8 cellular contexts compared by ENCODE assay signal in the genomic region with DNA sequence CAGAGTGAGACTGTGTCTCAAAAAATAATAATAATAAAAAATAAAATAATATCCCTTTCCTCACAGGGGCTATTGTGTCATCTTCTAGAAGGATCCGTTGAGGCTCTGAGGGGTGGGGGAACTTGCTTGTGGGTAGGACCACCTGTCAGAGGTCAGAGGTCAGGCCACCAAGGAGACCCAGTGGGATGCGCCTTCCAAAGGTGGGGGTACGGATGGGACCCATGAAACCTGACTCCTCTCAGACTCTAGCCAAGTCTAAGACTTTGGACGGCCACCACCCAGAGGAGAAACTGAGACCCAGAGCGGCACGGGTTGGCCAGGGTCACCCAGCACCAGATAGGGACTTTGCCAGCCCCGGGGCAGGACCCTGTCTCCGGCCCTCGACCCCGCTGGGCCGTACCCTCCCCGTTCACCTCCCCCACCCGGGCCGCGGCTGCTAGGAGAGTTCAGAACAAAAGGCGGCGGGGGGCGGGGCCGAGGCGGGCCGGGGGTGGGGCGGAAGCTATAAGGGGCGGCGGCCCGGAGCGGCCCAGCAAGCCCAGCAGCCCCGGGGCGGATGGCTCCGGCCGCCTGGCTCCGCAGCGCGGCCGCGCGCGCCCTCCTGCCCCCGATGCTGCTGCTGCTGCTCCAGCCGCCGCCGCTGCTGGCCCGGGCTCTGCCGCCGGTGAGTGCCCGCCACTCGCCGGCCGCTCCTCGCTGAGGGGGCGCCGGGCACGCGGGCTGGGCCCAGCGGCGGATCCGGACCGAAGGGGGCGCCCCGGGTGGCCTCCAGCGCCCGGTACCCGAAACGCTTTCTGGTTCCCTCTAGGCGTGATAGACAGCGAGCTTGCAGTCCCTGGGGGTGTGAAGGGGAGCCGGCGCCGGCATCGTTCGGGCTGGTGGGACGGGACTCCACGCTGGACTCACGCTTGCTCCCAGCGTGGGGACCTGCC. TPM values are rescaled to one million over a fixed set of nuclear protein-coding genes. Genes with fewer than 3 reads are reported as not detected.
A peak's percentile ranks its signal among the peaks of the same experiment; 100 is the strongest.
DNase-seq lines count a peak whose midpoint lies in the region; ATAC-seq and TF ChIP-seq lines count a peak whose summit lies in the region.

A gene with protein sequence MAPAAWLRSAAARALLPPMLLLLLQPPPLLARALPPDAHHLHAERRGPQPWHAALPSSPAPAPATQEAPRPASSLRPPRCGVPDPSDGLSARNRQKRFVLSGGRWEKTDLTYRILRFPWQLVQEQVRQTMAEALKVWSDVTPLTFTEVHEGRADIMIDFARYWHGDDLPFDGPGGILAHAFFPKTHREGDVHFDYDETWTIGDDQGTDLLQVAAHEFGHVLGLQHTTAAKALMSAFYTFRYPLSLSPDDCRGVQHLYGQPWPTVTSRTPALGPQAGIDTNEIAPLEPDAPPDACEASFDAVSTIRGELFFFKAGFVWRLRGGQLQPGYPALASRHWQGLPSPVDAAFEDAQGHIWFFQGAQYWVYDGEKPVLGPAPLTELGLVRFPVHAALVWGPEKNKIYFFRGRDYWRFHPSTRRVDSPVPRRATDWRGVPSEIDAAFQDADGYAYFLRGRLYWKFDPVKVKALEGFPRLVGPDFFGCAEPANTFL (plus strand): TSS at position 535 of the 932 bp plus-strand sequence. CDS start 22 bp downstream, at position 557.

- H3K36me3 ChIP-seq in tibial nerve, result no peaks in the 10 kb centered on the region

- DNase-seq in EL (peak; percentile 62), NCI-H146 treated with DMSO at 0.1 percent for 48 hours (lab: John Stamatoyannopoulos, UW; ENCODE audit: unreplicated experiment) (peak; percentile 18), erythroblast (lab: John Stamatoyannopoulos, UW) (peak; percentile 55), tibial nerve (ENCODE audit: low spot score in 2 of 2) (peak in 1 of 2 donors; percentile 49), NCI-H226 (no peak)
- peak; percentile 83 for DNase-seq in activated CD8-positive, alpha-beta memory T cell treated with anti-CD3 and anti-CD28 coated beads for 24 hours
- DNase-seq in naive thymus-derived CD8-positive, alpha-beta T cell, result peak in 9 of 10 donors; percentile 29 to 74 (median 50)

- ATAC-seq in naive thymus-derived CD8-positive, alpha-beta T cell, result peak; percentile 57 to 74
- ATAC-seq in HG03045 (IDR thresholded peaks at IDR 0.05; ENCODE audit: unreplicated experiment), result no peak

- H3K27ac ChIP-seq in tibial nerve, result peak within 1 kb of the TSS in 3 of 4 donors; percentile 47 to 75 (median 71)

- POLR2A ChIA-PET in naive thymus-derived CD8-positive, alpha-beta T cell (lab: Charles Lee), result interaction anchor here (0.8 to 5.4 kb wide), 7 partner anchors 10 to 86 kb away, joined by 3 to 29 read pairs (median 4); partner anchors contain the start of genes C22orf15 and SMARCB1

- H3K9me3 ChIP-seq in tibial nerve, result no peaks in the 10 kb centered on the region

- peak in 2 of 5 experiments; percentile 9 to 16 for TF ChIP-seq CTCF in tibial nerve (IDR thresholded peaks at IDR 0.05)

- no peaks in the 10 kb centered on the region for H3K36me3 Mint-ChIP-seq in naive thymus-derived CD8-positive, alpha-beta T cell

- peak within 1 kb of the TSS; percentile 59 to 83 (median 72) for H3K4me3 Mint-ChIP-seq in naive thymus-derived CD8-positive, alpha-beta T cell

- H3K27me3 ChIP-seq in tibial nerve, result no peaks in the 10 kb centered on the region

- WGBS in tibial nerve, 2 donors, result 2 to 3% methylated on average over 23 to 60 of the region's 74 CpGs

- H3K9me3 Mint-ChIP-seq in naive thymus-derived CD8-positive, alpha-beta T cell, result no peaks in the 10 kb centered on the region

- H3K27ac Mint-ChIP-seq in naive thymus-derived CD8-positive, alpha-beta T cell, result peak within 1 kb of the TSS; percentile 44 to 79 (median 55)

- peaks cover 0 to 73% (median 22%) of the 10 kb centered on the region in 4 donors for H3K4me1 ChIP-seq in tibial nerve

- peaks cover 9 to 33% (median 28%) of the 10 kb centered on the region in 4 donors for H3K4me1 Mint-ChIP-seq in naive thymus-derived CD8-positive, alpha-beta T cell

- no peaks in the 10 kb centered on the region for H3K27me3 Mint-ChIP-seq in naive thymus-derived CD8-positive, alpha-beta T cell

- TF ChIP-seq POLR2A in erythroblast (IDR thresholded peaks at IDR 0.05; ENCODE audit: low read length), result no peak
- no peak for TF ChIP-seq POLR2A in tibial nerve (IDR thresholded peaks at IDR 0.05)

- TF ChIP-seq EP300 in tibial nerve (IDR thresholded peaks at IDR 0.05), result no peak

- H3K4me3 ChIP-seq in tibial nerve, result peak within 1 kb of the TSS; percentile 35 to 61 (median 44)

RNA-seq across cellular contexts. Expression of the gene that starts here (rescaled TPM):
- 1 to 10 TPM; 3.8 TPM for total RNA-seq in naive thymus-derived CD8-positive, alpha-beta T cell
- 1 to 10 TPM; 2.1 to 6.5 (median 2.8) TPM for polyA plus RNA-seq in naive thymus-derived CD8-positive, alpha-beta T cell
- total RNA-seq in tibial nerve, result 1 to 10 TPM; 4.5 to 7.3 (median 5.6) TPM
